8 cellular contexts compared by ENCODE assay signal in genomic region chr14:58427289-58428010, GRCh38. TPM values are rescaled to one million over a fixed set of nuclear protein-coding genes. Genes with fewer than 3 reads are reported as not detected.
DNase-seq lines count a peak whose midpoint lies in the region; ATAC-seq and TF ChIP-seq lines count a peak whose summit lies in the region.

KIAA0586 (plus strand) TSS chr14:58427719; CDS start chr14:58428265, 546 bp downstream.
TIMM9 (minus strand) TSS chr14:58427531; CDS start chr14:58411945, 15,586 bp downstream.

- intact Hi-C loops in activated T-helper 2 cell treated with anti-CD3 and anti-CD28 coated beads, Interferon-gamma antibody, Interleukin-2, Interleukin-4, amounts not matched to agents 10 μg/mL and 5 μg/mL and 100 μg/mL, durations not matched to agents 14 hours and 24 hours and 36 hours (cut with micrococcal nuclease): loop anchor here (1.0 to 10.0 kb wide), 7 partner anchors 73 to 1853 kb away; partner anchors contain the start of genes ARID4A, DACT1, JKAMP and L3HYPDH
- intact Hi-C loops in natural killer cell (cut with micrococcal nuclease): loop anchor here (1.0 to 2.0 kb wide), 4 partner anchors 129 to 227 kb away; partner anchors contain the start of genes ACTR10, ARID4A and PSMA3

- peaks cover 37% of the 10 kb centered on the region for H3K4me1 Mint-ChIP-seq in activated T-helper 2 cell treated with anti-CD3 and anti-CD28 coated beads, Interferon-gamma antibody, Interleukin-2, Interleukin-4, amounts not matched to agents 10 μg/mL and 5 μg/mL and 100 μg/mL, durations not matched to agents 14 hours and 24 hours and 36 hours (ENCODE audit: low read depth)
- H3K4me1 Mint-ChIP-seq in natural killer cell: peaks cover 31 to 38% of the 10 kb centered on the region in 2 donors

- peaks cover 25% of the 10 kb centered on the region for H3K4me1 ChIP-seq in RWPE2 (ENCODE audit: insufficient read depth, poor library complexity, severe bottlenecking)

- H3K36me3 ChIP-seq in RWPE2 (ENCODE audit: low read depth): peaks cover 51% of the 10 kb centered on the region

- peaks cover 29% of the 10 kb centered on the region for H3K36me3 Mint-ChIP-seq in activated T-helper 2 cell treated with anti-CD3 and anti-CD28 coated beads, Interferon-gamma antibody, Interleukin-2, Interleukin-4, amounts not matched to agents 10 μg/mL and 5 μg/mL and 100 μg/mL, durations not matched to agents 14 hours and 24 hours and 36 hours (ENCODE audit: low read depth)
- H3K36me3 Mint-ChIP-seq in natural killer cell: no peaks in the 10 kb centered on the region

- H3K27me3 Mint-ChIP-seq in activated T-helper 2 cell treated with anti-CD3 and anti-CD28 coated beads, Interferon-gamma antibody, Interleukin-2, Interleukin-4, amounts not matched to agents 10 μg/mL and 5 μg/mL and 100 μg/mL, durations not matched to agents 14 hours and 24 hours and 36 hours (ENCODE audit: low read depth): no peaks in the 10 kb centered on the region
- H3K27me3 Mint-ChIP-seq in natural killer cell (ENCODE audit: low read depth in 2 of 2): peaks cover 0 to 3% of the 10 kb centered on the region in 2 donors

- TF ChIP-seq CTCF in RWPE2 (IDR thresholded peaks at IDR 0.05; ENCODE audit: poor library complexity, severe bottlenecking) (no peak), natural killer cell (IDR thresholded peaks at IDR 0.05) (no peak)

- H3K9me3 ChIP-seq in RWPE2 (ENCODE audit: severe bottlenecking): no peaks in the 10 kb centered on the region

- DNase-seq in EH (ENCODE audit: low read depth): peak; percentile 98
- peak; percentile 98 for DNase-seq in H4 (ENCODE audit: low spot score)
- peak; percentile 97 for DNase-seq in LoVo (ENCODE audit: low spot score)
- DNase-seq in RWPE2 (ENCODE audit: low spot score): peak; percentile 98
- peak; percentile 97 for DNase-seq in activated T-helper 2 cell treated with anti-CD3 and anti-CD28 coated beads, Interferon-gamma antibody, Interleukin-2, Interleukin-4, amounts not matched to agents 10 μg/mL and 5 μg/mL and 100 μg/mL, durations not matched to agents 14 hours and 24 hours and 36 hours (ENCODE audit: low spot score)
- peak; percentile 100 for DNase-seq in fibroblast of peridontal ligament (ENCODE audit: extremely low read depth)
- DNase-seq in natural killer cell: peak; percentile 91
- DNase-seq in stimulated activated naive CD4-positive, alpha-beta T cell treated with Interleukin-2 at 50 U/mL for 16 hours (lab: John Stamatoyannopoulos, UW): peak; percentile 97

- H3K27ac Mint-ChIP-seq in activated T-helper 2 cell treated with anti-CD3 and anti-CD28 coated beads, Interferon-gamma antibody, Interleukin-2, Interleukin-4, amounts not matched to agents 10 μg/mL and 5 μg/mL and 100 μg/mL, durations not matched to agents 14 hours and 24 hours and 36 hours: peak within 1 kb of the TSS; percentile 99
- peak within 1 kb of the TSS; percentile 95 to 98 for H3K27ac Mint-ChIP-seq in natural killer cell

- peak within 1 kb of the TSS; percentile 92 for H3K4me3 ChIP-seq in RWPE2 (ENCODE audit: severe bottlenecking)

- H3K4me3 Mint-ChIP-seq in activated T-helper 2 cell treated with anti-CD3 and anti-CD28 coated beads, Interferon-gamma antibody, Interleukin-2, Interleukin-4, amounts not matched to agents 10 μg/mL and 5 μg/mL and 100 μg/mL, durations not matched to agents 14 hours and 24 hours and 36 hours (ENCODE audit: low read depth): peak within 1 kb of the TSS; percentile 94
- peak within 1 kb of the TSS; percentile 98 for H3K4me3 Mint-ChIP-seq in natural killer cell

- no peaks in the 10 kb centered on the region for H3K27me3 ChIP-seq in RWPE2 (ENCODE audit: insufficient read depth, poor library complexity, severe bottlenecking)

- H3K9me3 Mint-ChIP-seq in activated T-helper 2 cell treated with anti-CD3 and anti-CD28 coated beads, Interferon-gamma antibody, Interleukin-2, Interleukin-4, amounts not matched to agents 10 μg/mL and 5 μg/mL and 100 μg/mL, durations not matched to agents 14 hours and 24 hours and 36 hours: no peaks in the 10 kb centered on the region
- H3K9me3 Mint-ChIP-seq in natural killer cell: no peaks in the 10 kb centered on the region

- ATAC-seq in RWPE2 (ENCODE audit: low read depth) (peak; percentile 83), natural killer cell (peak; percentile 90 to 95 (median 91))

- H3K27ac ChIP-seq in RWPE2 (ENCODE audit: poor library complexity, severe bottlenecking): peak within 1 kb of the TSS; percentile 91

RNA-seq across cellular contexts. Expression of gene KIAA0586, which starts in this region (rescaled TPM):
- total RNA-seq in H4 (2014; rRNA removed; shearing (Covaris generic)): 19.9 and 22.6 TPM in 2 replicates
- total RNA-seq in activated T-helper 2 cell treated with anti-CD3 and anti-CD28 coated beads, Interferon-gamma antibody, Interleukin-2, Interleukin-4, amounts not matched to agents 10 μg/mL and 5 μg/mL and 100 μg/mL, durations not matched to agents 14 hours and 24 hours and 36 hours: 23.5 and 24.4 TPM in 2 replicates
- 10 to 100 TPM; 19.6 to 30.1 (median 28.3) TPM for total RNA-seq in natural killer cell

RNA-seq across cellular contexts. Expression of gene TIMM9, which starts in this region (rescaled TPM):
- total RNA-seq in H4 (2014; rRNA removed; shearing (Covaris generic)): 56.1 and 61.0 TPM in 2 replicates
- 53.3 and 65.1 TPM in 2 replicates for total RNA-seq in activated T-helper 2 cell treated with anti-CD3 and anti-CD28 coated beads, Interferon-gamma antibody, Interleukin-2, Interleukin-4, amounts not matched to agents 10 μg/mL and 5 μg/mL and 100 μg/mL, durations not matched to agents 14 hours and 24 hours and 36 hours
- total RNA-seq in natural killer cell: 10 to 100 TPM; 18.8 to 19.4 (median 19.2) TPM

Comparison
In these comparisons a context has a peak if more than half of its experiments do, and no peak if none do; other contexts are left out.
1. Peak in every context shown above with its lines: DNase-seq, ATAC-seq, H3K4me3 ChIP-seq and H3K27ac ChIP-seq.